In genomic region chr5:37840036-37840909, GRCh38 we compare ENCODE assay signal across 1 cellular context.
TF ChIP-seq lines count a peak whose summit lies in the region.

Gene GDNF, minus strand, starts transcription at chr5:37840041. Its CDS starts 5,245 bp downstream, at chr5:37834796.

TF ChIP-seq in HepG2, 621 proteins besides CTCF, POLR2A, EP300 and RAD21 (continued from another document and continues in another):
- no peak for TF ChIP-seq ZNF646 (CRISPR knock-in tag; IDR thresholded peaks at IDR 0.05)
- no peak for TF ChIP-seq ZNF737 (CRISPR knock-in tag; IDR thresholded peaks at IDR 0.05; ENCODE audit: borderline replicate concordance)
- TF ChIP-seq, protein P1, sequence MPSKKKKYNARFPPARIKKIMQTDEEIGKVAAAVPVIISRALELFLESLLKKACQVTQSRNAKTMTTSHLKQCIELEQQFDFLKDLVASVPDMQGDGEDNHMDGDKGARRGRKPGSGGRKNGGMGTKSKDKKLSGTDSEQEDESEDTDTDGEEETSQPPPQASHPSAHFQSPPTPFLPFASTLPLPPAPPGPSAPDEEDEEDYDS (CRISPR knock-in tag; IDR thresholded peaks at IDR 0.05): no peak
- peak; percentile 60 for TF ChIP-seq ZNF501 (CRISPR knock-in tag; IDR thresholded peaks at IDR 0.05)
- TF ChIP-seq ZBTB1 (CRISPR knock-in tag; IDR thresholded peaks at IDR 0.05; ENCODE audit: borderline replicate concordance): no peak
- TF ChIP-seq, protein P2, sequence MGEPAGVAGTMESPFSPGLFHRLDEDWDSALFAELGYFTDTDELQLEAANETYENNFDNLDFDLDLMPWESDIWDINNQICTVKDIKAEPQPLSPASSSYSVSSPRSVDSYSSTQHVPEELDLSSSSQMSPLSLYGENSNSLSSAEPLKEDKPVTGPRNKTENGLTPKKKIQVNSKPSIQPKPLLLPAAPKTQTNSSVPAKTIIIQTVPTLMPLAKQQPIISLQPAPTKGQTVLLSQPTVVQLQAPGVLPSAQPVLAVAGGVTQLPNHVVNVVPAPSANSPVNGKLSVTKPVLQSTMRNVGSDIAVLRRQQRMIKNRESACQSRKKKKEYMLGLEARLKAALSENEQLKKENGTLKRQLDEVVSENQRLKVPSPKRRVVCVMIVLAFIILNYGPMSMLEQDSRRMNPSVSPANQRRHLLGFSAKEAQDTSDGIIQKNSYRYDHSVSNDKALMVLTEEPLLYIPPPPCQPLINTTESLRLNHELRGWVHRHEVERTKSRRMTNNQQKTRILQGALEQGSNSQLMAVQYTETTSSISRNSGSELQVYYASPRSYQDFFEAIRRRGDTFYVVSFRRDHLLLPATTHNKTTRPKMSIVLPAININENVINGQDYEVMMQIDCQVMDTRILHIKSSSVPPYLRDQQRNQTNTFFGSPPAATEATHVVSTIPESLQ (CRISPR knock-in tag; conservative IDR thresholded peaks at IDR 0.05): no peak
- TF ChIP-seq CENPT (CRISPR knock-in tag; IDR thresholded peaks at IDR 0.05; ENCODE audit: low read depth): peak; percentile 75; the same call in 1 of the 2 replicates
- TF ChIP-seq RFX5 (IDR thresholded peaks at IDR 0.05; ENCODE audit: low read depth, low read length): no peak
- TF ChIP-seq, protein P3, sequence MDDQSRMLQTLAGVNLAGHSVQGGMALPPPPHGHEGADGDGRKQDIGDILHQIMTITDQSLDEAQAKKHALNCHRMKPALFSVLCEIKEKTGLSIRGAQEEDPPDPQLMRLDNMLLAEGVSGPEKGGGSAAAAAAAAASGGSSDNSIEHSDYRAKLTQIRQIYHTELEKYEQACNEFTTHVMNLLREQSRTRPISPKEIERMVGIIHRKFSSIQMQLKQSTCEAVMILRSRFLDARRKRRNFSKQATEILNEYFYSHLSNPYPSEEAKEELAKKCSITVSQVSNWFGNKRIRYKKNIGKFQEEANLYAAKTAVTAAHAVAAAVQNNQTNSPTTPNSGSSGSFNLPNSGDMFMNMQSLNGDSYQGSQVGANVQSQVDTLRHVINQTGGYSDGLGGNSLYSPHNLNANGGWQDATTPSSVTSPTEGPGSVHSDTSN (CRISPR knock-in tag; IDR thresholded peaks at IDR 0.05; ENCODE audit: borderline replicate concordance): no peak; the same call in 1 of the 2 replicates
- 0 out of 2 replicates have a peak, but pooled peaks have one; percentile 29 for TF ChIP-seq ZNF350 (CRISPR knock-in tag; IDR thresholded peaks at IDR 0.05; ENCODE audit: borderline replicate concordance, low read depth)
- TF ChIP-seq NR1H2 (CRISPR knock-in tag; IDR thresholded peaks at IDR 0.05; ENCODE audit: borderline replicate concordance, low read depth): no peak
- TF ChIP-seq GATAD1 (CRISPR knock-in tag; IDR thresholded peaks at IDR 0.05): 0 out of 2 replicates have a peak, but pooled peaks have one; percentile 42
- no peak for TF ChIP-seq SRF (IDR thresholded peaks at IDR 0.05; ENCODE audit: low read depth, low read length)
- no peak for TF ChIP-seq SKIL (CRISPR knock-in tag; IDR thresholded peaks at IDR 0.05; ENCODE audit: borderline replicate concordance)
- no peak for TF ChIP-seq ZNF24 (IDR thresholded peaks at IDR 0.05)
- TF ChIP-seq CERS6 (CRISPR knock-in tag; IDR thresholded peaks at IDR 0.05): no peak
- TF ChIP-seq, protein P4, sequence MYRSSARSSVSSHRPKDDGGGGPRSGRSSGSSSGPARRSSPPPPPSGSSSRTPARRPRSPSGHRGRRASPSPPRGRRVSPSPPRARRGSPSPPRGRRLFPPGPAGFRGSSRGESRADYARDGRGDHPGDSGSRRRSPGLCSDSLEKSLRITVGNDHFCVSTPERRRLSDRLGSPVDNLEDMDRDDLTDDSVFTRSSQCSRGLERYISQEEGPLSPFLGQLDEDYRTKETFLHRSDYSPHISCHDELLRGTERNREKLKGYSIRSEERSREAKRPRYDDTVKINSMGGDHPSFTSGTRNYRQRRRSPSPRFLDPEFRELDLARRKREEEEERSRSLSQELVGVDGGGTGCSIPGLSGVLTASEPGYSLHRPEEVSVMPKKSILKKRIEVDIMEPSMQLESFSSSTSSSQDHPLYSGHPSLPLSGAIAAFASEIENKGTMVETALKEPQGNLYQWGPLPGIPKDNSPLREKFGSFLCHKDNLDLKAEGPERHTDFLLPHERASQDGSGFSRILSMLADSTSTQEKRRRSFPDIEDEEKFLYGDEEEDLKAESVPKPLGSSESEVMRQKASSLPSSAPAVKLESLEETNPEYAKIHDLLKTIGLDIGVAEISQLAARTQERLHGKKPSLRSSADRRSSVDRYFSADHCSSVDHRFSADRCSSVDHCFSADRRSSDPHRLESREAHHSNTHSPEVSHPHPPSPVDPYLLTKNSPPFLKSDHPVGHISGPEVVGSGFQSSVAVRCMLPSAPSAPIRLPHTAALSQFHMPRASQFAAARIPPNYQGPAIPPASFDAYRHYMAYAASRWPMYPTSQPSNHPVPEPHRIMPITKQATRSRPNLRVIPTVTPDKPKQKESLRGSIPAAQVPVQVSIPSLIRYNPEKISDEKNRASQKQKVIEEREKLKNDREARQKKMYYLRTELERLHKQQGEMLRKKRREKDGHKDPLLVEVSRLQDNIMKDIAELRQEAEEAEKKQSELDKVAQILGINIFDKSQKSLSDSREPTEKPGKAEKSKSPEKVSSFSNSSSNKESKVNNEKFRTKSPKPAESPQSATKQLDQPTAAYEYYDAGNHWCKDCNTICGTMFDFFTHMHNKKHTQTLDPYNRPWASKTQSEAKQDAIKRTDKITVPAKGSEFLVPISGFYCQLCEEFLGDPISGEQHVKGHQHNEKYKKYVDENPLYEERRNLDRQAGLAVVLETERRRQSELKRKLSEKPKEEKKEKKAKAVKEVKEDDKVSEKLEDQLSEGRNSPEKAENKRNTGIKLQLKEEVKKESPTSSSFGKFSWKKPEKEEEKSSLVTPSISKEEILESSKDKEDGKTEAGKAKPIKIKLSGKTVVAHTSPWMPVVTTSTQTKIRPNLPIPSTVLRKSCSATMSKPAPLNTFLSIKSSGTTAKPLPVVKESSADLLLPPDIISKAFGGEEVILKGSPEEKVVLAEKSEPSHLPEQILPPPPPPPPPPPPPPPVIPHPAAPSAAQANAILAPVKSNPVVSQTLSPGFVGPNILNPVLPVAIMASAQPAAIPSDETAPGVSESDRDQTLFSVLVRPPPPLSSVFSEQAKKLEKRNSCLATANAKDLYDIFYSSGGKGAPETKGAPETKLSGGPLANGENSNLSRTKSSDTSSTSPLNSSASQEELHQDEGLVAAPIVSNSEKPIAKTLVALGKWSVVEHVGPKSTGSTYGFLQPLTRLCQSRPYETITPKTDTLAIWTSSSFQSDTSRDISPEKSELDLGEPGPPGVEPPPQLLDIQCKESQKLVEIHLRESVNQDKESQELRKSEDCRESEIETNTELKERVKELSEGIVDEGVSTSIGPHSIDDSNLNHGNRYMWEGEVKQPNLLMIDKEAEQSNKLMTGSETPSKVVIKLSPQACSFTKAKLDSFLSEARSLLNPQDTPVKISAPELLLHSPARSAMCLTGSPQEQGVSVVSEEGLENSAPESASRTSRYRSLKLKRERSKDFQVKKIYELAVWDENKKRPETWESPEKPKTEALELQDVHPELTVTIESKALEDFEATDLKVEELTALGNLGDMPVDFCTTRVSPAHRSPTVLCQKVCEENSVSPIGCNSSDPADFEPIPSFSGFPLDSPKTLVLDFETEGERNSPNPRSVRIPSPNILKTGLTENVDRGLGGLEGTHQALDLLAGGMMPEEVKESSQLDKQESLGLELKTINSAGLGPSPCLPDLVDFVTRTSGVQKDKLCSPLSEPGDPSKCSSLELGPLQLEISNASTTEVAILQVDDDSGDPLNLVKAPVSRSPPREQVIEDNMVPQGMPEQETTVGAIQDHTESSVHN (CRISPR knock-in tag; IDR thresholded peaks at IDR 0.05): no peak
- 0 out of 2 replicates have a peak, but pooled peaks have one; percentile 51 for TF ChIP-seq PATZ1 (CRISPR knock-in tag; IDR thresholded peaks at IDR 0.05)
- TF ChIP-seq ZBTB21 (CRISPR knock-in tag; IDR thresholded peaks at IDR 0.05): no peak
- TF ChIP-seq ZFP41 (CRISPR knock-in tag; IDR thresholded peaks at IDR 0.05; ENCODE audit: borderline replicate concordance): no peak
- TF ChIP-seq THRA (CRISPR knock-in tag; IDR thresholded peaks at IDR 0.05; ENCODE audit: borderline replicate concordance): no peak
- TF ChIP-seq NFIC (IDR thresholded peaks at IDR 0.05; ENCODE audit: low read length): no peak
- no peak for TF ChIP-seq ARNTL (CRISPR knock-in tag; IDR thresholded peaks at IDR 0.05)
- no peak for TF ChIP-seq ATF7 (IDR thresholded peaks at IDR 0.05)
- TF ChIP-seq ATF7 (CRISPR knock-in tag; IDR thresholded peaks at IDR 0.05): no peak
- no peak for TF ChIP-seq TRIM24 (CRISPR knock-in tag; IDR thresholded peaks at IDR 0.05)
